Comparison of ENCODE assay signal across 8 cellular contexts in genomic region chr5:109468737-109469420, GRCh38. TPM values are rescaled to one million over a fixed set of nuclear protein-coding genes. Genes with fewer than 3 reads are reported as not detected.
DNase-seq lines count a peak whose midpoint lies in the region; ATAC-seq, FAIRE-seq and TF ChIP-seq lines count a peak whose summit lies in the region.

No MANE protein-coding gene starts in this region.

- H3K27me3 ChIP-seq in WERI-Rb-1 (ENCODE audit: insufficient read depth, low read depth, severe bottlenecking) (no peaks in the 10 kb centered on the region), mammary epithelial cell (ENCODE audit: insufficient read depth, low read length) (no peaks in the 10 kb centered on the region)

- no peak overlapping the region for H3K27ac ChIP-seq in WERI-Rb-1
- H3K27ac ChIP-seq in mammary epithelial cell (ENCODE audit: insufficient read depth, low read depth, low read length): no peak overlapping the region

- H3K4me3 ChIP-seq in WERI-Rb-1 (ENCODE audit: low read depth, low read length) (no peak overlapping the region), mammary epithelial cell (replicated peaks in 1 of 3; ENCODE audit: insufficient read depth in 1 of 3, low read depth in 2 of 3, low read length in 3 of 3) (no peak overlapping the region)

- no peaks in the 10 kb centered on the region for H3K9me3 ChIP-seq in WERI-Rb-1 (ENCODE audit: severe bottlenecking)
- H3K9me3 ChIP-seq in mammary epithelial cell (replicated peaks; ENCODE audit: insufficient read depth, low read length): no peaks in the 10 kb centered on the region

- H3K4me2 ChIP-seq in mammary epithelial cell (ENCODE audit: insufficient read depth, low read depth, low read length): no peak overlapping the region

- ATAC-seq in GM19023 (IDR thresholded peaks at IDR 0.05; ENCODE audit: unreplicated experiment): peak; percentile 97
- ATAC-seq in HG03139 (IDR thresholded peaks at IDR 0.05; ENCODE audit: unreplicated experiment): peak; percentile 97

- no peaks in the 10 kb centered on the region for H3K79me2 ChIP-seq in mammary epithelial cell (ENCODE audit: insufficient read depth, low read length)

- no peak overlapping the region for H3K9ac ChIP-seq in mammary epithelial cell (ENCODE audit: insufficient read depth, low read length)

- no TSS peak for BruUV-seq in mammary epithelial cell (replicated peaks; lab: Mats Ljungman, UMichigan)

- DNase-seq in AML-193 (lab: John Stamatoyannopoulos, UW) (peak; percentile 76 to 90), NCI-H2196 (lab: John Stamatoyannopoulos, UW; ENCODE audit: unreplicated experiment) (peak; percentile 96), WERI-Rb-1 (peak; percentile 88), mammary epithelial cell (peak; percentile 73)
- DNase-seq in stimulated activated CD4-positive, alpha-beta T cell treated with anti-CD3 and anti-CD28 coated beads, Interleukin-15, amount 100 ng/mL, for 48 hours (ENCODE audit: low read depth in 2 of 2): peak; percentile 50 to 65

- H4K20me1 ChIP-seq in mammary epithelial cell (ENCODE audit: insufficient read depth, low read length): no peaks in the 10 kb centered on the region

- dilution Hi-C loops in mammary epithelial cell (cut with HindIII; ENCODE audit: low sequenced_read_pairs): no loop called here

- TF ChIP-seq CTCF in WERI-Rb-1 (IDR thresholded peaks at IDR 0.05; ENCODE audit: low read depth, low read length) (peak; percentile 71), mammary epithelial cell (conservative IDR thresholded peaks at IDR 0.05 in 1 of 2, IDR thresholded peaks at IDR 0.05 in 1 of 2; ENCODE audit: extremely low read depth in 1 of 2, insufficient read depth in 1 of 2, low read depth in 1 of 2, low read length in 2 of 2) (peak; percentile 74 to 85)

- in situ Hi-C loops in mammary epithelial cell (cut with MboI; ENCODE audit: low sequenced_read_pairs in 2 of 2): loop anchor here in 1 of 2 donors (25.0 kb wide), 1 partner anchor 832 kb away; no protein-coding TSS in a partner anchor

- H3K4me1 ChIP-seq in mammary epithelial cell (ENCODE audit: insufficient read depth, low read length): peaks cover 6% of the 10 kb centered on the region

- FAIRE-seq in islet of Langerhans (lab: Jason Lieb, UNC): peak; percentile 100

- intact Hi-C loops in mammary epithelial cell (cut with micrococcal nuclease): loop anchor here (5.0 kb wide), 3 partner anchors 62 to 947 kb away; partner anchors contain the start of gene PJA2

- WGBS in mammary epithelial cell (ENCODE audit: low coverage, missing lambda C conversion rate): 35% methylated on average over 4 of the region's 4 CpGs

- no peak overlapping the region for H2AFZ ChIP-seq in mammary epithelial cell (ENCODE audit: low read depth, low read length)

- CTCF ChIA-PET in mammary epithelial cell (lab: Charles Lee; ENCODE audit: low non-redundant PET): no interaction called here

- no peaks in the 10 kb centered on the region for H3K36me3 ChIP-seq in WERI-Rb-1
- H3K36me3 ChIP-seq in mammary epithelial cell (ENCODE audit: insufficient read depth, low read length): no peaks in the 10 kb centered on the region

RNA-seq across cellular contexts. Expression of gene PJA2, which starts 59.1 kb away (rescaled TPM):
- 10 to 100 TPM; 40.3 to 64.5 TPM for total RNA-seq in mammary epithelial cell
- 24.2 TPM for polyA plus RNA-seq in mammary epithelial cell
- 48.6 TPM for polyA minus RNA-seq in mammary epithelial cell
